25 cellular contexts compared by ENCODE assay signal in genomic region chr1:40833979-40834378, GRCh38. TPM values are rescaled to one million over a fixed set of nuclear protein-coding genes. Genes with fewer than 3 reads are reported as not detected.
DNase-seq lines count a peak whose midpoint lies in the region; ATAC-seq and TF ChIP-seq lines count a peak whose summit lies in the region.
"Had no signal": no experiment of that assay in that cellular context is flagged by ENCODE, and none has a peak within 500 bp of the region (broad histone marks: within the 10 kb centered on the region; RNA-seq: fewer than 3 reads in every experiment).

No MANE protein-coding gene starts in this region.

- no peak overlapping the region for H2AK5ac ChIP-seq in neuronal stem cell (ENCODE audit: low read depth, low read length)

- H3K79me1 ChIP-seq in neuronal stem cell (ENCODE audit: low read depth, low read length), result no peaks in the 10 kb centered on the region

- WGBS in neuronal stem cell (ENCODE audit: extremely low coverage in 2 of 2, insufficient read length in 2 of 2, insufficient replicate concordance in 1 of 2), 2 donors, result no CpG with 5 or more reads among the region's 1 CpG
- WGBS in spleen, 5 donors, result 74 to 91% (median 90%) methylated on average over 1 of the region's 1 CpG

- peaks cover 2 to 4% of the 10 kb centered on the region in 2 donors for H3K9me3 ChIP-seq in neuronal stem cell (replicated peaks in 1 of 2; ENCODE audit: control insufficient read depth in 2 of 2, insufficient read depth in 1 of 2, low read depth in 1 of 2, low read length in 2 of 2)
- H3K9me3 ChIP-seq in spleen, result no peaks in the 10 kb centered on the region
- H3K9me3 ChIP-seq: A549; BLaER1 treated with 17β-estradiol and CSF1 and Interleukin-3, amounts not matched to agents 10 nM and 100 nM had no signal

- POLR2A ChIA-PET in activated CD4-positive, alpha-beta T cell treated with anti-CD3 and anti-CD28 coated beads, Interleukin-2, amount 10 ng/mL, durations not matched to agents 7 days and 5 days (lab: Charles Lee), result no interaction called here
- POLR2A ChIA-PET in activated naive CD8-positive, alpha-beta T cell treated with anti-CD3 and anti-CD28 coated beads, Interleukin-2, amount 10 ng/mL, durations not matched to agents 7 days and 5 days (lab: Charles Lee), result interaction anchor here (0.7 kb wide), 1 partner anchor 321 kb away, joined by 4 read pairs; no protein-coding TSS in a partner anchor

- peaks cover 0 to 2% of the 10 kb centered on the region in 2 donors for H3K4me1 ChIP-seq in neuronal stem cell (ENCODE audit: control insufficient read depth in 2 of 2, insufficient read depth in 1 of 2, low read depth in 1 of 2, low read length in 2 of 2)
- H3K4me1 ChIP-seq in spleen, result no peaks in the 10 kb centered on the region
- H3K4me1 ChIP-seq: A549 had no signal

- CTCF ChIA-PET in activated CD4-positive, alpha-beta T cell treated with anti-CD3 and anti-CD28 coated beads, Interleukin-2, amount 10 ng/mL, durations not matched to agents 7 days and 5 days (lab: Charles Lee), result interaction anchor here (1.4 kb wide), 1 partner anchor 15 kb away, joined by 4 read pairs; no protein-coding TSS in a partner anchor

- peak overlapping the region; percentile 11 for H4K91ac ChIP-seq in neuronal stem cell (ENCODE audit: low read depth, low read length, poor library complexity)

- no peaks in the 10 kb centered on the region for H3K36me3 Mint-ChIP-seq in activated CD4-positive, alpha-beta T cell treated with anti-CD3 and anti-CD28 coated beads, Interleukin-2, amount 10 ng/mL, durations not matched to agents 7 days and 5 days (ENCODE audit: low read depth)
- H3K36me3 Mint-ChIP-seq in activated naive CD8-positive, alpha-beta T cell treated with anti-CD3 and anti-CD28 coated beads, Interleukin-2, amount 10 ng/mL, durations not matched to agents 7 days and 5 days, result peaks cover 1% of the 10 kb centered on the region
- H3K36me3 Mint-ChIP-seq in activated naive CD8-positive, alpha-beta T cell treated with anti-CD3 and anti-CD28 coated beads for 36 hours, result no peaks in the 10 kb centered on the region
- H3K36me3 Mint-ChIP-seq: CD8-positive, alpha-beta T cell had no signal

- no peak overlapping the region for H2BK12ac ChIP-seq in neuronal stem cell (ENCODE audit: low read length)

- H3K27ac ChIP-seq in neuronal stem cell (replicated peaks; ENCODE audit: low read length) (no peak overlapping the region), spleen (no peak overlapping the region)
- H3K27ac ChIP-seq: 22Rv1; A549; BLaER1 treated with 17β-estradiol and CSF1 and Interleukin-3, amounts not matched to agents 10 nM and 100 nM; C4-2B had no signal

- peaks cover under 1% of the 10 kb centered on the region for H3K4me1 Mint-ChIP-seq in activated CD4-positive, alpha-beta T cell treated with anti-CD3 and anti-CD28 coated beads, Interleukin-2, amount 10 ng/mL, durations not matched to agents 7 days and 5 days
- H3K4me1 Mint-ChIP-seq in activated naive CD8-positive, alpha-beta T cell treated with anti-CD3 and anti-CD28 coated beads, Interleukin-2, amount 10 ng/mL, durations not matched to agents 7 days and 5 days, result peaks cover under 1% of the 10 kb centered on the region
- peaks cover under 1% of the 10 kb centered on the region for H3K4me1 Mint-ChIP-seq in activated naive CD8-positive, alpha-beta T cell treated with anti-CD3 and anti-CD28 coated beads for 36 hours
- H3K4me1 Mint-ChIP-seq: B cell had no signal

- H3K9me3 Mint-ChIP-seq in activated CD4-positive, alpha-beta T cell treated with anti-CD3 and anti-CD28 coated beads, Interleukin-2, amount 10 ng/mL, durations not matched to agents 7 days and 5 days, result no peaks in the 10 kb centered on the region
- H3K9me3 Mint-ChIP-seq in activated naive CD8-positive, alpha-beta T cell treated with anti-CD3 and anti-CD28 coated beads, Interleukin-2, amount 10 ng/mL, durations not matched to agents 7 days and 5 days, result no peaks in the 10 kb centered on the region
- H3K9me3 Mint-ChIP-seq in activated naive CD8-positive, alpha-beta T cell treated with anti-CD3 and anti-CD28 coated beads for 36 hours, result no peaks in the 10 kb centered on the region
- H3K9me3 Mint-ChIP-seq: CD4-positive, alpha-beta T cell; CD8-positive, alpha-beta T cell had no signal

- no peak overlapping the region for H3K9ac ChIP-seq in neuronal stem cell (ENCODE audit: low read depth, low read length, poor library complexity)
- H3K9ac ChIP-seq: BLaER1 treated with 17β-estradiol and CSF1 and Interleukin-3, amounts not matched to agents 10 nM and 100 nM had no signal

- no peak overlapping the region for H2BK15ac ChIP-seq in neuronal stem cell (ENCODE audit: low read length)

- no peak overlapping the region for H3K4me2 ChIP-seq in neuronal stem cell (ENCODE audit: insufficient read depth, low read length, poor library complexity, severe bottlenecking)
- H3K4me2 ChIP-seq: A549; BLaER1 treated with 17β-estradiol and CSF1 and Interleukin-3, amounts not matched to agents 10 nM and 100 nM had no signal

- TF ChIP-seq POLR2A in spleen (IDR thresholded peaks at IDR 0.05), result no peak

- H3K23ac ChIP-seq in neuronal stem cell (ENCODE audit: low read depth, low read length, poor library complexity), result no peak overlapping the region

- ATAC-seq in activated naive CD8-positive, alpha-beta T cell treated with anti-CD3 and anti-CD28 coated beads, Interleukin-2, amount 10 ng/mL, durations not matched to agents 7 days and 5 days (ENCODE audit: low read depth), result no peak
- no peak for ATAC-seq in HG03354 (IDR thresholded peaks at IDR 0.05; ENCODE audit: poor library complexity, severe bottlenecking, unreplicated experiment)
- ATAC-seq: A549; CD8-positive, alpha-beta T cell; GM12878 had no signal

- no peak for TF ChIP-seq CTCF in spleen (IDR thresholded peaks at IDR 0.05 in 8 of 11, conservative IDR thresholded peaks at IDR 0.05 in 3 of 11)

- H3K14ac ChIP-seq in neuronal stem cell (ENCODE audit: low read length), result no peak overlapping the region

- no peak overlapping the region for H3K4ac ChIP-seq in neuronal stem cell (ENCODE audit: low read length)

- no peak overlapping the region for H3K4me3 ChIP-seq in neuronal stem cell (ENCODE audit: low read length in 2 of 2)
- H3K4me3 ChIP-seq in spleen, result no peak overlapping the region
- H3K4me3 ChIP-seq: A549; BLaER1 treated with 17β-estradiol and CSF1 and Interleukin-3, amounts not matched to agents 10 nM and 100 nM; GM12878 had no signal

- intact Hi-C loops in spleen (cut with DNase I; ENCODE audit: low total_unique reads), result no loop called here

- no peaks in the 10 kb centered on the region for H3K27me3 Mint-ChIP-seq in activated CD4-positive, alpha-beta T cell treated with anti-CD3 and anti-CD28 coated beads, Interleukin-2, amount 10 ng/mL, durations not matched to agents 7 days and 5 days
- peaks cover 2% of the 10 kb centered on the region for H3K27me3 Mint-ChIP-seq in activated naive CD8-positive, alpha-beta T cell treated with anti-CD3 and anti-CD28 coated beads, Interleukin-2, amount 10 ng/mL, durations not matched to agents 7 days and 5 days
- no peaks in the 10 kb centered on the region for H3K27me3 Mint-ChIP-seq in activated naive CD8-positive, alpha-beta T cell treated with anti-CD3 and anti-CD28 coated beads for 36 hours
- H3K27me3 Mint-ChIP-seq: B cell; CD4-positive, alpha-beta T cell had no signal

- DNase-seq in activated CD4-positive, alpha-beta T cell treated with anti-CD3 and anti-CD28 coated beads, Interleukin-2, amount 10 ng/mL, durations not matched to agents 7 days and 5 days, result no peak
- no peak for DNase-seq in activated CD4-positive, alpha-beta T cell treated with anti-CD3 and anti-CD28 coated beads, Interleukin-2, amount 50 U/mL, for 1 hour
- DNase-seq in activated naive CD8-positive, alpha-beta T cell treated with anti-CD3 and anti-CD28 coated beads, Interleukin-2, amount 10 ng/mL, durations not matched to agents 7 days and 5 days, result no peak
- no peak for DNase-seq in activated naive CD8-positive, alpha-beta T cell treated with anti-CD3 and anti-CD28 coated beads for 36 hours
- DNase-seq in neuronal stem cell (ENCODE audit: low spot score) (no peak), spleen (peak; percentile 35), COR-L47 (lab: John Stamatoyannopoulos, UW) (no peak)
- DNase-seq: AML-193; CD4-positive, alpha-beta T cell; CD8-positive, alpha-beta T cell; DMS 273 treated with DMSO at 0.1 percent for 48 hours; DMS153; DMS53; DMS79; DND-41; EL; GDM1 had no signal

- peak overlapping the region; percentile 74 for H3K18ac ChIP-seq in neuronal stem cell (ENCODE audit: low read length)

- peak overlapping the region; percentile 25 for H3K27ac Mint-ChIP-seq in activated CD4-positive, alpha-beta T cell treated with anti-CD3 and anti-CD28 coated beads, Interleukin-2, amount 10 ng/mL, durations not matched to agents 7 days and 5 days
- peak overlapping the region; percentile 22 for H3K27ac Mint-ChIP-seq in activated naive CD8-positive, alpha-beta T cell treated with anti-CD3 and anti-CD28 coated beads, Interleukin-2, amount 10 ng/mL, durations not matched to agents 7 days and 5 days
- H3K27ac Mint-ChIP-seq in activated naive CD8-positive, alpha-beta T cell treated with anti-CD3 and anti-CD28 coated beads for 36 hours, result no peak overlapping the region
- H3K27ac Mint-ChIP-seq: B cell; CD4-positive, alpha-beta T cell; CD8-positive, alpha-beta T cell had no signal

- H3K27me3 ChIP-seq in neuronal stem cell (ENCODE audit: control insufficient read depth in 3 of 3, insufficient read depth in 3 of 3, low read depth in 1 of 3, low read length in 3 of 3), result peaks cover 0 to 31% (median 2%) of the 10 kb centered on the region in 3 experiments
- peaks cover 0 to 11% (median 0%) of the 10 kb centered on the region in 7 donors for H3K27me3 ChIP-seq in spleen (replicated peaks in 1 of 7)
- H3K27me3 ChIP-seq: BLaER1 treated with 17β-estradiol and CSF1 and Interleukin-3, amounts not matched to agents 10 nM and 100 nM had no signal

- H2BK120ac ChIP-seq in neuronal stem cell (ENCODE audit: low read depth, low read length), result no peak overlapping the region

- no peak overlapping the region for H4K8ac ChIP-seq in neuronal stem cell (ENCODE audit: low read depth, low read length)

- no peaks in the 10 kb centered on the region for H3K36me3 ChIP-seq in neuronal stem cell (replicated peaks in 1 of 2; ENCODE audit: control insufficient read depth in 2 of 2, insufficient read depth in 2 of 2, low read length in 2 of 2)
- no peaks in the 10 kb centered on the region for H3K36me3 ChIP-seq in spleen

- no peak overlapping the region for H2BK5ac ChIP-seq in neuronal stem cell (ENCODE audit: low read length)

- H2AFZ ChIP-seq in neuronal stem cell (ENCODE audit: low read length), result no peak overlapping the region

- H3K4me3 Mint-ChIP-seq in activated CD4-positive, alpha-beta T cell treated with anti-CD3 and anti-CD28 coated beads, Interleukin-2, amount 10 ng/mL, durations not matched to agents 7 days and 5 days, result no peak overlapping the region
- H3K4me3 Mint-ChIP-seq in activated naive CD8-positive, alpha-beta T cell treated with anti-CD3 and anti-CD28 coated beads, Interleukin-2, amount 10 ng/mL, durations not matched to agents 7 days and 5 days, result no peak overlapping the region
- no peak overlapping the region for H3K4me3 Mint-ChIP-seq in activated naive CD8-positive, alpha-beta T cell treated with anti-CD3 and anti-CD28 coated beads for 36 hours
- H3K4me3 Mint-ChIP-seq: B cell; CD4-positive, alpha-beta T cell; CD8-positive, alpha-beta T cell had no signal

RNA-seq across cellular contexts. Expression of gene CITED4, which starts 28.2 kb away (rescaled TPM):
- 1 to 10 TPM; 4.1 to 6.8 TPM for total RNA-seq in activated CD4-positive, alpha-beta T cell treated with anti-CD3 and anti-CD28 coated beads, Interleukin-2, amount 10 ng/mL, durations not matched to agents 7 days and 5 days
- 10 to 100 TPM; 13.1 to 15.0 TPM for total RNA-seq in activated naive CD8-positive, alpha-beta T cell treated with anti-CD3 and anti-CD28 coated beads, Interleukin-2, amount 10 ng/mL, durations not matched to agents 7 days and 5 days
- 1 to 10 TPM; 4.3 to 5.3 TPM for total RNA-seq in activated naive CD8-positive, alpha-beta T cell treated with anti-CD3 and anti-CD28 coated beads for 36 hours
- 17.7 TPM for polyA plus RNA-seq in neuronal stem cell (2013, experiment 1 of 2)
- 17.8 TPM for polyA plus RNA-seq in neuronal stem cell (2013, experiment 2 of 2)
- 10 to 100 TPM; 36.1 to 98.8 (median 50.4) TPM for total RNA-seq in spleen
- polyA plus RNA-seq in spleen, result 10 to 100 TPM in 2 of 3 donors, 1 to 10 TPM in 1; 10.0 to 25.5 (median 13.0) TPM

RNA-seq across cellular contexts. Expression of gene KCNQ4, which starts 50.4 kb away (rescaled TPM):
- under 1 TPM; 0.23 to 0.52 TPM for total RNA-seq in activated CD4-positive, alpha-beta T cell treated with anti-CD3 and anti-CD28 coated beads, Interleukin-2, amount 10 ng/mL, durations not matched to agents 7 days and 5 days
- total RNA-seq in activated naive CD8-positive, alpha-beta T cell treated with anti-CD3 and anti-CD28 coated beads, Interleukin-2, amount 10 ng/mL, durations not matched to agents 7 days and 5 days, result 1 to 10 TPM; 1.2 to 1.5 TPM
- total RNA-seq in activated naive CD8-positive, alpha-beta T cell treated with anti-CD3 and anti-CD28 coated beads for 36 hours, result under 1 TPM; 0.64 to 0.82 TPM
- 3.1 TPM for polyA plus RNA-seq in neuronal stem cell (2013, experiment 1 of 2)
- 3.2 TPM for polyA plus RNA-seq in neuronal stem cell (2013, experiment 2 of 2)
- total RNA-seq in spleen, result under 1 TPM; 0.14 to 0.54 (median 0.26) TPM
- under 1 TPM; 0.09 to 0.28 (median 0.19) TPM for polyA plus RNA-seq in spleen
- total RNA-seq: A172 had no signal
